In genomic region chr9:129823934-129824601, GRCh38 we compare ENCODE assay signal across 1 cellular context.
TF ChIP-seq lines count a peak whose summit lies in the region.

A gene with protein sequence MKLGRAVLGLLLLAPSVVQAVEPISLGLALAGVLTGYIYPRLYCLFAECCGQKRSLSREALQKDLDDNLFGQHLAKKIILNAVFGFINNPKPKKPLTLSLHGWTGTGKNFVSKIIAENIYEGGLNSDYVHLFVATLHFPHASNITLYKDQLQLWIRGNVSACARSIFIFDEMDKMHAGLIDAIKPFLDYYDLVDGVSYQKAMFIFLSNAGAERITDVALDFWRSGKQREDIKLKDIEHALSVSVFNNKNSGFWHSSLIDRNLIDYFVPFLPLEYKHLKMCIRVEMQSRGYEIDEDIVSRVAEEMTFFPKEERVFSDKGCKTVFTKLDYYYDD (minus strand): TSS chr9:129824136. CDS start chr9:129824085, 51 bp downstream.

TF ChIP-seq in HepG2, 621 proteins besides CTCF, POLR2A, EP300 and RAD21 (continued from another document and continues in another):
- TF ChIP-seq ZNF704 (CRISPR knock-in tag; IDR thresholded peaks at IDR 0.05; ENCODE audit: borderline replicate concordance) (0 out of 2 replicates have a peak, but pooled peaks have one; percentile 40), HOXD1 (CRISPR knock-in tag; IDR thresholded peaks at IDR 0.05) (no peak), ZNF12 (CRISPR knock-in tag; IDR thresholded peaks at IDR 0.05) (peak; percentile 58; the same call in 1 of the 2 replicates), KAT7 (CRISPR knock-in tag; IDR thresholded peaks at IDR 0.05; ENCODE audit: borderline replicate concordance) (peak; percentile 64; the same call in 1 of the 2 replicates), CENPBD1 (CRISPR knock-in tag; IDR thresholded peaks at IDR 0.05; ENCODE audit: borderline replicate concordance, low read depth) (no peak; the same call in 1 of the 2 replicates), HMG20A (CRISPR knock-in tag; IDR thresholded peaks at IDR 0.05; ENCODE audit: borderline replicate concordance) (no peak), STAT5B (CRISPR knock-in tag; IDR thresholded peaks at IDR 0.05) (0 out of 2 replicates have a peak, but pooled peaks have one; percentile 42), ZNF772 (CRISPR knock-in tag; IDR thresholded peaks at IDR 0.05) (peak; percentile 72), ZNF18 (CRISPR knock-in tag; IDR thresholded peaks at IDR 0.05; ENCODE audit: insufficient replicate concordance) (no peak), ATF3 (CRISPR knock-in tag; IDR thresholded peaks at IDR 0.05) (peak; percentile 50; the same call in 1 of the 2 replicates), BRCA1 (CRISPR knock-in tag; IDR thresholded peaks at IDR 0.05) (no peak; the same call in 1 of the 2 replicates), ISL2 (CRISPR knock-in tag; IDR thresholded peaks at IDR 0.05) (peak; percentile 71), CBX5 (CRISPR knock-in tag; IDR thresholded peaks at IDR 0.05; ENCODE audit: borderline replicate concordance) (peak; percentile 69; the same call in 1 of the 2 replicates), FOXJ3 (CRISPR knock-in tag; IDR thresholded peaks at IDR 0.05; ENCODE audit: borderline replicate concordance) (peak; percentile 74; the same call in 1 of the 2 replicates), ZNF781 (CRISPR knock-in tag; IDR thresholded peaks at IDR 0.05; ENCODE audit: borderline replicate concordance, not compliant biosample characterization) (no peak), KDM1A (CRISPR knock-in tag; IDR thresholded peaks at IDR 0.05) (peak; percentile 93), REL (CRISPR knock-in tag; conservative IDR thresholded peaks at IDR 0.05) (no peak), ISX (CRISPR knock-in tag; conservative IDR thresholded peaks at IDR 0.05) (no peak), PCBP2 (optimal IDR thresholded peaks at IDR 0.05; ENCODE audit: low read depth, low read length, poor library complexity, severe bottlenecking) (no peak), NR2C2 (CRISPR knock-in tag; IDR thresholded peaks at IDR 0.05; ENCODE audit: borderline replicate concordance) (peak; percentile 98), ZSCAN22 (CRISPR knock-in tag; IDR thresholded peaks at IDR 0.05) (no peak), HNRNPUL1 (IDR thresholded peaks at IDR 0.05; ENCODE audit: low read depth, low read length) (no peak), ZNF710 (CRISPR knock-in tag; IDR thresholded peaks at IDR 0.05; ENCODE audit: borderline replicate concordance) (0 out of 2 replicates have a peak, but pooled peaks have one; percentile 50), ZNF367 (CRISPR knock-in tag; IDR thresholded peaks at IDR 0.05; ENCODE audit: borderline replicate concordance) (no peak; the same call in 1 of the 2 replicates), ZNF207 (IDR thresholded peaks at IDR 0.05; ENCODE audit: borderline replicate concordance) (no peak), ZNF761 (CRISPR knock-in tag; conservative IDR thresholded peaks at IDR 0.05) (peak; percentile 78; the same call in 1 of the 2 replicates), ONECUT2 (CRISPR knock-in tag; IDR thresholded peaks at IDR 0.05) (no peak), HCFC1 (IDR thresholded peaks at IDR 0.05; ENCODE audit: low read depth, low read length) (peak; percentile 89), SIX1 (CRISPR knock-in tag; IDR thresholded peaks at IDR 0.05; ENCODE audit: borderline replicate concordance) (peak; percentile 56; the same call in 1 of the 2 replicates), GPN1 (CRISPR knock-in tag; IDR thresholded peaks at IDR 0.05; ENCODE audit: borderline replicate concordance) (peak; percentile 64; the same call in 1 of the 2 replicates), NR3C1 (CRISPR knock-in tag; IDR thresholded peaks at IDR 0.05) (no peak), ZNF235 (CRISPR knock-in tag; IDR thresholded peaks at IDR 0.05; ENCODE audit: borderline replicate concordance) (peak; percentile 70; the same call in 1 of the 2 replicates), ZBTB20 (CRISPR knock-in tag; IDR thresholded peaks at IDR 0.05; ENCODE audit: borderline replicate concordance, low read depth) (peak; percentile 76; the same call in 1 of the 2 replicates), ZNF589 (CRISPR knock-in tag; conservative IDR thresholded peaks at IDR 0.05) (peak; percentile 48; the same call in 1 of the 2 replicates), EZH2 (conservative IDR thresholded peaks at IDR 0.05; ENCODE audit: low read depth, low read length) (no peak), JDP2 (CRISPR knock-in tag; IDR thresholded peaks at IDR 0.05; ENCODE audit: borderline replicate concordance) (no peak), AGO2 (optimal IDR thresholded peaks at IDR 0.05; ENCODE audit: low read depth, low read length) (no peak), JUNB (CRISPR knock-in tag; IDR thresholded peaks at IDR 0.05; ENCODE audit: borderline replicate concordance) (no peak), ZBTB42 (CRISPR knock-in tag; IDR thresholded peaks at IDR 0.05) (0 out of 2 replicates have a peak, but pooled peaks have one; percentile 40)
- TF ChIP-seq, protein P1, sequence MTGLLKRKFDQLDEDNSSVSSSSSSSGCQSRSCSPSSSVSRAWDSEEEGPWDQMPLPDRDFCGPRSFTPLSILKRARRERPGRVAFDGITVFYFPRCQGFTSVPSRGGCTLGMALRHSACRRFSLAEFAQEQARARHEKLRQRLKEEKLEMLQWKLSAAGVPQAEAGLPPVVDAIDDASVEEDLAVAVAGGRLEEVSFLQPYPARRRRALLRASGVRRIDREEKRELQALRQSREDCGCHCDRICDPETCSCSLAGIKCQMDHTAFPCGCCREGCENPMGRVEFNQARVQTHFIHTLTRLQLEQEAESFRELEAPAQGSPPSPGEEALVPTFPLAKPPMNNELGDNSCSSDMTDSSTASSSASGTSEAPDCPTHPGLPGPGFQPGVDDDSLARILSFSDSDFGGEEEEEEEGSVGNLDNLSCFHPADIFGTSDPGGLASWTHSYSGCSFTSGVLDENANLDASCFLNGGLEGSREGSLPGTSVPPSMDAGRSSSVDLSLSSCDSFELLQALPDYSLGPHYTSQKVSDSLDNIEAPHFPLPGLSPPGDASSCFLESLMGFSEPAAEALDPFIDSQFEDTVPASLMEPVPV (CRISPR knock-in tag; IDR thresholded peaks at IDR 0.05) = no peak
- TF ChIP-seq, protein P2, sequence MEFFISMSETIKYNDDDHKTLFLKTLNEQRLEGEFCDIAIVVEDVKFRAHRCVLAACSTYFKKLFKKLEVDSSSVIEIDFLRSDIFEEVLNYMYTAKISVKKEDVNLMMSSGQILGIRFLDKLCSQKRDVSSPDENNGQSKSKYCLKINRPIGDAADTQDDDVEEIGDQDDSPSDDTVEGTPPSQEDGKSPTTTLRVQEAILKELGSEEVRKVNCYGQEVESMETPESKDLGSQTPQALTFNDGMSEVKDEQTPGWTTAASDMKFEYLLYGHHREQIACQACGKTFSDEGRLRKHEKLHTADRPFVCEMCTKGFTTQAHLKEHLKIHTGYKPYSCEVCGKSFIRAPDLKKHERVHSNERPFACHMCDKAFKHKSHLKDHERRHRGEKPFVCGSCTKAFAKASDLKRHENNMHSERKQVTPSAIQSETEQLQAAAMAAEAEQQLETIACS (CRISPR knock-in tag; IDR thresholded peaks at IDR 0.05) = peak; percentile 37; the same call in 1 of the 2 replicates
- TF ChIP-seq, protein P3, sequence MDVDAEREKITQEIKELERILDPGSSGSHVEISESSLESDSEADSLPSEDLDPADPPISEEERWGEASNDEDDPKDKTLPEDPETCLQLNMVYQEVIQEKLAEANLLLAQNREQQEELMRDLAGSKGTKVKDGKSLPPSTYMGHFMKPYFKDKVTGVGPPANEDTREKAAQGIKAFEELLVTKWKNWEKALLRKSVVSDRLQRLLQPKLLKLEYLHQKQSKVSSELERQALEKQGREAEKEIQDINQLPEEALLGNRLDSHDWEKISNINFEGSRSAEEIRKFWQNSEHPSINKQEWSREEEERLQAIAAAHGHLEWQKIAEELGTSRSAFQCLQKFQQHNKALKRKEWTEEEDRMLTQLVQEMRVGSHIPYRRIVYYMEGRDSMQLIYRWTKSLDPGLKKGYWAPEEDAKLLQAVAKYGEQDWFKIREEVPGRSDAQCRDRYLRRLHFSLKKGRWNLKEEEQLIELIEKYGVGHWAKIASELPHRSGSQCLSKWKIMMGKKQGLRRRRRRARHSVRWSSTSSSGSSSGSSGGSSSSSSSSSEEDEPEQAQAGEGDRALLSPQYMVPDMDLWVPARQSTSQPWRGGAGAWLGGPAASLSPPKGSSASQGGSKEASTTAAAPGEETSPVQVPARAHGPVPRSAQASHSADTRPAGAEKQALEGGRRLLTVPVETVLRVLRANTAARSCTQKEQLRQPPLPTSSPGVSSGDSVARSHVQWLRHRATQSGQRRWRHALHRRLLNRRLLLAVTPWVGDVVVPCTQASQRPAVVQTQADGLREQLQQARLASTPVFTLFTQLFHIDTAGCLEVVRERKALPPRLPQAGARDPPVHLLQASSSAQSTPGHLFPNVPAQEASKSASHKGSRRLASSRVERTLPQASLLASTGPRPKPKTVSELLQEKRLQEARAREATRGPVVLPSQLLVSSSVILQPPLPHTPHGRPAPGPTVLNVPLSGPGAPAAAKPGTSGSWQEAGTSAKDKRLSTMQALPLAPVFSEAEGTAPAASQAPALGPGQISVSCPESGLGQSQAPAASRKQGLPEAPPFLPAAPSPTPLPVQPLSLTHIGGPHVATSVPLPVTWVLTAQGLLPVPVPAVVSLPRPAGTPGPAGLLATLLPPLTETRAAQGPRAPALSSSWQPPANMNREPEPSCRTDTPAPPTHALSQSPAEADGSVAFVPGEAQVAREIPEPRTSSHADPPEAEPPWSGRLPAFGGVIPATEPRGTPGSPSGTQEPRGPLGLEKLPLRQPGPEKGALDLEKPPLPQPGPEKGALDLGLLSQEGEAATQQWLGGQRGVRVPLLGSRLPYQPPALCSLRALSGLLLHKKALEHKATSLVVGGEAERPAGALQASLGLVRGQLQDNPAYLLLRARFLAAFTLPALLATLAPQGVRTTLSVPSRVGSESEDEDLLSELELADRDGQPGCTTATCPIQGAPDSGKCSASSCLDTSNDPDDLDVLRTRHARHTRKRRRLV (CRISPR knock-in tag; IDR thresholded peaks at IDR 0.05) = no peak
- TF ChIP-seq, protein P4, sequence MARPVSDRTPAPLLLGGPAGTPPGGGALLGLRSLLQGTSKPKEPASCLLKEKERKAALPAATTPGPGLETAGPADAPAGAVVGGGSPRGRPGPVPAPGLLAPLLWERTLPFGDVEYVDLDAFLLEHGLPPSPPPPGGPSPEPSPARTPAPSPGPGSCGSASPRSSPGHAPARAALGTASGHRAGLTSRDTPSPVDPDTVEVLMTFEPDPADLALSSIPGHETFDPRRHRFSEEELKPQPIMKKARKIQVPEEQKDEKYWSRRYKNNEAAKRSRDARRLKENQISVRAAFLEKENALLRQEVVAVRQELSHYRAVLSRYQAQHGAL (CRISPR knock-in tag; IDR thresholded peaks at IDR 0.05; ENCODE audit: not compliant biosample characterization) = no peak
- TF ChIP-seq, protein P5, sequence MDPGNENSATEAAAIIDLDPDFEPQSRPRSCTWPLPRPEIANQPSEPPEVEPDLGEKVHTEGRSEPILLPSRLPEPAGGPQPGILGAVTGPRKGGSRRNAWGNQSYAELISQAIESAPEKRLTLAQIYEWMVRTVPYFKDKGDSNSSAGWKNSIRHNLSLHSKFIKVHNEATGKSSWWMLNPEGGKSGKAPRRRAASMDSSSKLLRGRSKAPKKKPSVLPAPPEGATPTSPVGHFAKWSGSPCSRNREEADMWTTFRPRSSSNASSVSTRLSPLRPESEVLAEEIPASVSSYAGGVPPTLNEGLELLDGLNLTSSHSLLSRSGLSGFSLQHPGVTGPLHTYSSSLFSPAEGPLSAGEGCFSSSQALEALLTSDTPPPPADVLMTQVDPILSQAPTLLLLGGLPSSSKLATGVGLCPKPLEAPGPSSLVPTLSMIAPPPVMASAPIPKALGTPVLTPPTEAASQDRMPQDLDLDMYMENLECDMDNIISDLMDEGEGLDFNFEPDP (CRISPR knock-in tag; conservative IDR thresholded peaks at IDR 0.05) = no peak
